27 cellular contexts compared by ENCODE assay signal in the genomic region with DNA sequence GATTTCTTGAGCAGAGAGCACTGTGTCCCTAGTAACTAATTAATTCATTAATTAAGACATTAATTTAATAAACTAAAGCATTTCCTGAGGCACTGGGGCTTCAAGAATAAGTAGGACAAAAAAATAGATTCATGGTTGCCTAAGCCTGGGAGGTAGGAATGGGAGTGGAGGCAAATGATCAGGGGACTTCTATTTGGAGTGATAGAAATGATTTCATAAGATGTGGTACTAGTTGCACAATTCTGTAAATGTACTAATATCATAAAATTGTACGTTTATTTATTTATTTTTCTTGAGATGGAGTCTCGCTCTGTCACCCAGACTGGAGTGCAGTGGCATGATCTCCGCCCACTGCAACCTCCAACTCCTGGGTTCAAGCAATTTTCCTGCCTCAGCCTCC.
"Had no signal": no experiment of that assay in that cellular context is flagged by ENCODE, and none has a peak within 500 bp of the region (broad histone marks: within the 10 kb centered on the region; RNA-seq: fewer than 3 reads in every experiment).

No MANE protein-coding gene starts in this region.

- H3K9ac ChIP-seq: neural progenitor cell, parathyroid adenoma had no signal

- H3K27me3 ChIP-seq: left lung, neural progenitor cell, neutrophil, sigmoid colon, transverse colon, upper lobe of left lung, vagina had no signal

- H3K4me1 Mint-ChIP-seq: neural progenitor cell; stimulated activated memory B cell treated with anti-CD40 and anti-IgM and Interleukin-4, amounts not matched to agents 10 μg/mL and 1 μg/mL and 100 μg/mL, for 72 hours had no signal

- H3K4me1 ChIP-seq: lower lobe of right lung, neural progenitor cell, parathyroid adenoma, sigmoid colon, transverse colon, vagina had no signal

- H2AFZ ChIP-seq: neural progenitor cell, parathyroid adenoma had no signal

- H3K79me2 ChIP-seq: parathyroid adenoma had no signal

- H3K27me3 Mint-ChIP-seq: naive thymus-derived CD8-positive, alpha-beta T cell; stimulated activated memory B cell treated with anti-CD40 and anti-IgM and Interleukin-4, amounts not matched to agents 10 μg/mL and 1 μg/mL and 100 μg/mL, for 72 hours; stimulated activated naive CD8-positive, alpha-beta T cell treated with anti-CD3 and anti-CD28 coated beads, Interleukin-15, amount 100 ng/mL, for 72 hours had no signal

- H3K36me3 ChIP-seq: left lung, lower lobe of right lung, neural progenitor cell, neutrophil, sigmoid colon, transverse colon, upper lobe of left lung, vagina had no signal

- H3K27ac ChIP-seq: left lung, lower lobe of right lung, neural progenitor cell, neutrophil, parathyroid adenoma, psoas muscle, sigmoid colon, transverse colon, upper lobe of left lung, vagina had no signal

- ATAC-seq: left colon; left lung; lower lobe of right lung; naive thymus-derived CD8-positive, alpha-beta T cell; stimulated activated memory B cell treated with anti-CD40 and anti-IgM and Interleukin-4, amounts not matched to agents 10 μg/mL and 1 μg/mL and 100 μg/mL, for 72 hours; stimulated activated naive CD8-positive, alpha-beta T cell treated with anti-CD3 and anti-CD28 coated beads, Interleukin-15, amount 100 ng/mL, for 72 hours had no signal

- H3K4me2 ChIP-seq: neural progenitor cell, smooth muscle cell had no signal

- H3K27ac Mint-ChIP-seq: nephron progenitor cell; neural progenitor cell; stimulated activated memory B cell treated with anti-CD40 and anti-IgM and Interleukin-4, amounts not matched to agents 10 μg/mL and 1 μg/mL and 100 μg/mL, for 72 hours; stimulated activated naive CD8-positive, alpha-beta T cell treated with anti-CD3 and anti-CD28 coated beads, Interleukin-15, amount 100 ng/mL, for 72 hours had no signal

- H3K9me3 Mint-ChIP-seq: naive thymus-derived CD8-positive, alpha-beta T cell; nephron progenitor cell; neural progenitor cell; stimulated activated memory B cell treated with anti-CD40 and anti-IgM and Interleukin-4, amounts not matched to agents 10 μg/mL and 1 μg/mL and 100 μg/mL, for 72 hours; stimulated activated naive CD8-positive, alpha-beta T cell treated with anti-CD3 and anti-CD28 coated beads, Interleukin-15, amount 100 ng/mL, for 72 hours had no signal

- H3K9me3 ChIP-seq: left lung, lower lobe of right lung, neutrophil, psoas muscle, sigmoid colon, transverse colon, upper lobe of left lung, vagina had no signal

- DNase-seq: hippocampal formation; kidney; left colon; left lung; lower lobe of right lung; mammary epithelial cell; mesenchymal stem cell; naive thymus-derived CD8-positive, alpha-beta T cell; nephron progenitor cell; occipital lobe; psoas muscle; sigmoid colon; stimulated activated CD4-positive, alpha-beta T cell treated with anti-CD3 and anti-CD28 coated beads, Interleukin-1b, Interleukin-23, amount 100 ng/mL, for 48 hours; stimulated activated CD4-positive, alpha-beta T cell treated with anti-CD3 and anti-CD28 coated beads, Interleukin-2, amount 100 ng/mL, for 48 hours; stimulated activated CD4-positive, alpha-beta T cell treated with anti-CD3 and anti-CD28 coated beads, Interleukin-4, amount 100 ng/mL, for 4 hours; stimulated activated CD8-positive, alpha-beta memory T cell treated with anti-CD3 and anti-CD28 coated beads, Interleukin-4, amount 100 ng/mL, for 48 hours; stimulated activated naive CD4-positive, alpha-beta T cell treated with Interleukin-2 at 50 U/mL for 16 hours; stimulated activated naive CD8-positive, alpha-beta T cell treated with anti-CD3 and anti-CD28 coated beads, Interleukin-15, amount 100 ng/mL, for 72 hours; substantia nigra; transverse colon; upper lobe of left lung had no signal

- H3K4me3 ChIP-seq: left lung, lower lobe of right lung, neural progenitor cell, psoas muscle, sigmoid colon, smooth muscle cell, transverse colon, upper lobe of left lung, vagina had no signal

- H3K4me3 Mint-ChIP-seq: naive thymus-derived CD8-positive, alpha-beta T cell; nephron progenitor cell; neural progenitor cell; stimulated activated memory B cell treated with anti-CD40 and anti-IgM and Interleukin-4, amounts not matched to agents 10 μg/mL and 1 μg/mL and 100 μg/mL, for 72 hours; stimulated activated naive CD8-positive, alpha-beta T cell treated with anti-CD3 and anti-CD28 coated beads, Interleukin-15, amount 100 ng/mL, for 72 hours had no signal

- H3K36me3 Mint-ChIP-seq: neural progenitor cell had no signal
